Comparison of ENCODE assay signal across 1 cellular context in the genomic region with DNA sequence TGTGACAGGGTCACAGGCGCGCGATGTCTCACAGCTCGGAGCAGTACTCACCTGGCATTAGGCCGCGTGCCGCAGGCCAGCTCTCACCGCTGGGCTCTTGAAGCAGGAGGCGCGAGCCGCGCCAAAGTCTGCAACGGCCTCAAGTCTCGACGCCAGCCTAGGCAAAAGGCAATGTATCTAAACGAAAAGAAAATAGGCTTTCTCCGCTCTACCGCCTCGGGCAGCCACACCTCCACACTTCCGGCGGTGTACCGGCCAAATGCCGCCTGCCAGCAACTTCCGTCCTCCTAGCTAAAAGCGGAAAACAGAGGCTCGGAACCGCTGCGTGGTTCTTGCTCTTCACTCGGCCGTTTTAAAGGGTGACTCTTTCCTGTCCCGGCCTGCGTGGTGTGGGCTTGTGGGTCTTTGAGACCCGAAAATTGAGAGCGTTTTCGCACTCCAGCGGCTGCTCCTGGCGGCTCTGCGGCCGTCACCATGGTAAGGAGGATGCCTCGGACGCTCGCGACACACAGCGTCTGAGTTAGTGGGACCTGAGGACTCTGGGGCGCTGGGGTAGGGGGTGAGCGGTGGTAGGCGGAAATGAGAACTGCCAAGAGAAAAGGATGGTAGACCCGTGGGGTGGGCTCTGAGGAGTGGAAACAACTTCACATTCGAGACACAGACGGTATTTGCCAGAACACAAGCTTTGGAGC.
TF ChIP-seq lines count a peak whose summit lies in the region.

A gene with protein sequence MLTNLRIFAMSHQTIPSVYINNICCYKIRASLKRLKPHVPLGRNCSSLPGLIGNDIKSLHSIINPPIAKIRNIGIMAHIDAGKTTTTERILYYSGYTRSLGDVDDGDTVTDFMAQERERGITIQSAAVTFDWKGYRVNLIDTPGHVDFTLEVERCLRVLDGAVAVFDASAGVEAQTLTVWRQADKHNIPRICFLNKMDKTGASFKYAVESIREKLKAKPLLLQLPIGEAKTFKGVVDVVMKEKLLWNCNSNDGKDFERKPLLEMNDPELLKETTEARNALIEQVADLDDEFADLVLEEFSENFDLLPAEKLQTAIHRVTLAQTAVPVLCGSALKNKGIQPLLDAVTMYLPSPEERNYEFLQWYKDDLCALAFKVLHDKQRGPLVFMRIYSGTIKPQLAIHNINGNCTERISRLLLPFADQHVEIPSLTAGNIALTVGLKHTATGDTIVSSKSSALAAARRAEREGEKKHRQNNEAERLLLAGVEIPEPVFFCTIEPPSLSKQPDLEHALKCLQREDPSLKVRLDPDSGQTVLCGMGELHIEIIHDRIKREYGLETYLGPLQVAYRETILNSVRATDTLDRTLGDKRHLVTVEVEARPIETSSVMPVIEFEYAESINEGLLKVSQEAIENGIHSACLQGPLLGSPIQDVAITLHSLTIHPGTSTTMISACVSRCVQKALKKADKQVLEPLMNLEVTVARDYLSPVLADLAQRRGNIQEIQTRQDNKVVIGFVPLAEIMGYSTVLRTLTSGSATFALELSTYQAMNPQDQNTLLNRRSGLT (minus strand): TSS at position 231 of the 692 bp plus-strand sequence. CDS start 3,375 bp downstream, outside the sequence.
NSA2 (plus strand) TSS at position 363 of the 692 bp plus-strand sequence; CDS start at position 475, 112 bp downstream.

TF ChIP-seq in HepG2, 621 proteins besides CTCF, POLR2A, EP300 and RAD21 (continued from another document and continues in another):
- TF ChIP-seq ZNF749 (CRISPR knock-in tag; IDR thresholded peaks at IDR 0.05; ENCODE audit: borderline replicate concordance) = peak; percentile 77; the same call in 1 of the 2 replicates
- TF ChIP-seq RORA (CRISPR knock-in tag; IDR thresholded peaks at IDR 0.05) = no peak
- TF ChIP-seq ZGPAT (CRISPR knock-in tag; IDR thresholded peaks at IDR 0.05) = peak; percentile 90
- TF ChIP-seq MXI1 (IDR thresholded peaks at IDR 0.05; ENCODE audit: borderline replicate concordance, low read depth, low read length) = peak; percentile 83; the same call in 2 of the 3 replicates
- no peak for TF ChIP-seq MAFK (conservative IDR thresholded peaks at IDR 0.05 in 1 of 2, IDR thresholded peaks at IDR 0.05 in 1 of 2; ENCODE audit: low read length in 2 of 2)
- TF ChIP-seq CAMTA2 (CRISPR knock-in tag; IDR thresholded peaks at IDR 0.05; ENCODE audit: borderline replicate concordance) = peak; percentile 88
- peak; percentile 98 for TF ChIP-seq HDAC1 (CRISPR knock-in tag; IDR thresholded peaks at IDR 0.05)
- TF ChIP-seq ZEB1 (IDR thresholded peaks at IDR 0.05; ENCODE audit: insufficient replicate concordance, low read depth) = peak; percentile 67
- TF ChIP-seq, protein P1, sequence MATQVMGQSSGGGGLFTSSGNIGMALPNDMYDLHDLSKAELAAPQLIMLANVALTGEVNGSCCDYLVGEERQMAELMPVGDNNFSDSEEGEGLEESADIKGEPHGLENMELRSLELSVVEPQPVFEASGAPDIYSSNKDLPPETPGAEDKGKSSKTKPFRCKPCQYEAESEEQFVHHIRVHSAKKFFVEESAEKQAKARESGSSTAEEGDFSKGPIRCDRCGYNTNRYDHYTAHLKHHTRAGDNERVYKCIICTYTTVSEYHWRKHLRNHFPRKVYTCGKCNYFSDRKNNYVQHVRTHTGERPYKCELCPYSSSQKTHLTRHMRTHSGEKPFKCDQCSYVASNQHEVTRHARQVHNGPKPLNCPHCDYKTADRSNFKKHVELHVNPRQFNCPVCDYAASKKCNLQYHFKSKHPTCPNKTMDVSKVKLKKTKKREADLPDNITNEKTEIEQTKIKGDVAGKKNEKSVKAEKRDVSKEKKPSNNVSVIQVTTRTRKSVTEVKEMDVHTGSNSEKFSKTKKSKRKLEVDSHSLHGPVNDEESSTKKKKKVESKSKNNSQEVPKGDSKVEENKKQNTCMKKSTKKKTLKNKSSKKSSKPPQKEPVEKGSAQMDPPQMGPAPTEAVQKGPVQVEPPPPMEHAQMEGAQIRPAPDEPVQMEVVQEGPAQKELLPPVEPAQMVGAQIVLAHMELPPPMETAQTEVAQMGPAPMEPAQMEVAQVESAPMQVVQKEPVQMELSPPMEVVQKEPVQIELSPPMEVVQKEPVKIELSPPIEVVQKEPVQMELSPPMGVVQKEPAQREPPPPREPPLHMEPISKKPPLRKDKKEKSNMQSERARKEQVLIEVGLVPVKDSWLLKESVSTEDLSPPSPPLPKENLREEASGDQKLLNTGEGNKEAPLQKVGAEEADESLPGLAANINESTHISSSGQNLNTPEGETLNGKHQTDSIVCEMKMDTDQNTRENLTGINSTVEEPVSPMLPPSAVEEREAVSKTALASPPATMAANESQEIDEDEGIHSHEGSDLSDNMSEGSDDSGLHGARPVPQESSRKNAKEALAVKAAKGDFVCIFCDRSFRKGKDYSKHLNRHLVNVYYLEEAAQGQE (IDR thresholded peaks at IDR 0.05; ENCODE audit: borderline replicate concordance in 1 of 2, low read depth in 1 of 2, low read length in 2 of 2) = peak in 1 of 2 experiments; percentile 48; a peak in 1 of 4 replicates
- peak; percentile 43; the same call in 1 of the 2 replicates for TF ChIP-seq TCF7 (IDR thresholded peaks at IDR 0.05; ENCODE audit: low read depth)
- TF ChIP-seq NFATC3 (CRISPR knock-in tag; IDR thresholded peaks at IDR 0.05) = 0 out of 2 replicates have a peak, but pooled peaks have one; percentile 84
- peak; percentile 47; the same call in 1 of the 2 replicates for TF ChIP-seq NR2F2 (IDR thresholded peaks at IDR 0.05; ENCODE audit: borderline replicate concordance, low read depth)
- no peak for TF ChIP-seq RFX1 (IDR thresholded peaks at IDR 0.05)
- TF ChIP-seq HOXD1 (CRISPR knock-in tag; IDR thresholded peaks at IDR 0.05) = peak; percentile 85; the same call in 1 of the 2 replicates
- peak in 1 of 2 experiments; percentile 52; a peak in 1 of 4 replicates for TF ChIP-seq ATF4 (CRISPR knock-in tag; IDR thresholded peaks at IDR 0.05)
- TF ChIP-seq, protein P2, sequence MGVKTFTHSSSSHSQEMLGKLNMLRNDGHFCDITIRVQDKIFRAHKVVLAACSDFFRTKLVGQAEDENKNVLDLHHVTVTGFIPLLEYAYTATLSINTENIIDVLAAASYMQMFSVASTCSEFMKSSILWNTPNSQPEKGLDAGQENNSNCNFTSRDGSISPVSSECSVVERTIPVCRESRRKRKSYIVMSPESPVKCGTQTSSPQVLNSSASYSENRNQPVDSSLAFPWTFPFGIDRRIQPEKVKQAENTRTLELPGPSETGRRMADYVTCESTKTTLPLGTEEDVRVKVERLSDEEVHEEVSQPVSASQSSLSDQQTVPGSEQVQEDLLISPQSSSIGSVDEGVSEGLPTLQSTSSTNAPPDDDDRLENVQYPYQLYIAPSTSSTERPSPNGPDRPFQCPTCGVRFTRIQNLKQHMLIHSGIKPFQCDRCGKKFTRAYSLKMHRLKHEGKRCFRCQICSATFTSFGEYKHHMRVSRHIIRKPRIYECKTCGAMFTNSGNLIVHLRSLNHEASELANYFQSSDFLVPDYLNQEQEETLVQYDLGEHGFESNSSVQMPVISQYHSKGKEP (CRISPR knock-in tag; IDR thresholded peaks at IDR 0.05) = peak; percentile 62
- TF ChIP-seq TARDBP (CRISPR knock-in tag; IDR thresholded peaks at IDR 0.05) = peak; percentile 97
- TF ChIP-seq, protein P3, sequence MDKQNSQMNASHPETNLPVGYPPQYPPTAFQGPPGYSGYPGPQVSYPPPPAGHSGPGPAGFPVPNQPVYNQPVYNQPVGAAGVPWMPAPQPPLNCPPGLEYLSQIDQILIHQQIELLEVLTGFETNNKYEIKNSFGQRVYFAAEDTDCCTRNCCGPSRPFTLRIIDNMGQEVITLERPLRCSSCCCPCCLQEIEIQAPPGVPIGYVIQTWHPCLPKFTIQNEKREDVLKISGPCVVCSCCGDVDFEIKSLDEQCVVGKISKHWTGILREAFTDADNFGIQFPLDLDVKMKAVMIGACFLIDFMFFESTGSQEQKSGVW (CRISPR knock-in tag; IDR thresholded peaks at IDR 0.05; ENCODE audit: borderline replicate concordance) = no peak
- 0 out of 2 replicates have a peak, but pooled peaks have one; percentile 17 for TF ChIP-seq ZNF572 (CRISPR knock-in tag; IDR thresholded peaks at IDR 0.05)
- TF ChIP-seq, protein P4, sequence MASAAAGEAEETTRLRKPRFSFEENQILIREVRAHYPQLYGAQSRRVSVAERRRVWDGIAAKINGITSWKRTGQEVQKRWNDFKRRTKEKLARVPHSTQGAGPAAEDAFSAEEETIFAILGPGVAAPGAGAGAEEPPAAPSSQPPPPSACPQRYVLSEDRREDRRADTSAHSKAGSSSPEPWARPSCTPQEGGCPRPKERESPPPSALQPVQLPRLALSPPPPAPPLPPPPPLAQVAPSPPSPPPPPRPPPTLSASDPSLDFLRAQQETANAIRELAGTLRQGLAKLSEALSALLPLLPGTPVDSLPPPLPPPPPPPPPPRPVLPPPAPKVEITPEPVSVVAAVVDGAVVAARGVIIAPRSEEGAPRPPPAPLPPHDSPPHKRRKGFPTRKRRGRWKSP (CRISPR knock-in tag; IDR thresholded peaks at IDR 0.05) = peak; percentile 77; the same call in 1 of the 2 replicates
- TF ChIP-seq ZNF501 (CRISPR knock-in tag; IDR thresholded peaks at IDR 0.05) = peak; percentile 95
- 0 out of 2 replicates have a peak, but pooled peaks have one; percentile 41 for TF ChIP-seq SNAPC5 (CRISPR knock-in tag; IDR thresholded peaks at IDR 0.05; ENCODE audit: borderline replicate concordance)
- TF ChIP-seq KLF11 (CRISPR knock-in tag; IDR thresholded peaks at IDR 0.05) = 0 out of 2 replicates have a peak, but pooled peaks have one; percentile 58
- TF ChIP-seq, protein P5, sequence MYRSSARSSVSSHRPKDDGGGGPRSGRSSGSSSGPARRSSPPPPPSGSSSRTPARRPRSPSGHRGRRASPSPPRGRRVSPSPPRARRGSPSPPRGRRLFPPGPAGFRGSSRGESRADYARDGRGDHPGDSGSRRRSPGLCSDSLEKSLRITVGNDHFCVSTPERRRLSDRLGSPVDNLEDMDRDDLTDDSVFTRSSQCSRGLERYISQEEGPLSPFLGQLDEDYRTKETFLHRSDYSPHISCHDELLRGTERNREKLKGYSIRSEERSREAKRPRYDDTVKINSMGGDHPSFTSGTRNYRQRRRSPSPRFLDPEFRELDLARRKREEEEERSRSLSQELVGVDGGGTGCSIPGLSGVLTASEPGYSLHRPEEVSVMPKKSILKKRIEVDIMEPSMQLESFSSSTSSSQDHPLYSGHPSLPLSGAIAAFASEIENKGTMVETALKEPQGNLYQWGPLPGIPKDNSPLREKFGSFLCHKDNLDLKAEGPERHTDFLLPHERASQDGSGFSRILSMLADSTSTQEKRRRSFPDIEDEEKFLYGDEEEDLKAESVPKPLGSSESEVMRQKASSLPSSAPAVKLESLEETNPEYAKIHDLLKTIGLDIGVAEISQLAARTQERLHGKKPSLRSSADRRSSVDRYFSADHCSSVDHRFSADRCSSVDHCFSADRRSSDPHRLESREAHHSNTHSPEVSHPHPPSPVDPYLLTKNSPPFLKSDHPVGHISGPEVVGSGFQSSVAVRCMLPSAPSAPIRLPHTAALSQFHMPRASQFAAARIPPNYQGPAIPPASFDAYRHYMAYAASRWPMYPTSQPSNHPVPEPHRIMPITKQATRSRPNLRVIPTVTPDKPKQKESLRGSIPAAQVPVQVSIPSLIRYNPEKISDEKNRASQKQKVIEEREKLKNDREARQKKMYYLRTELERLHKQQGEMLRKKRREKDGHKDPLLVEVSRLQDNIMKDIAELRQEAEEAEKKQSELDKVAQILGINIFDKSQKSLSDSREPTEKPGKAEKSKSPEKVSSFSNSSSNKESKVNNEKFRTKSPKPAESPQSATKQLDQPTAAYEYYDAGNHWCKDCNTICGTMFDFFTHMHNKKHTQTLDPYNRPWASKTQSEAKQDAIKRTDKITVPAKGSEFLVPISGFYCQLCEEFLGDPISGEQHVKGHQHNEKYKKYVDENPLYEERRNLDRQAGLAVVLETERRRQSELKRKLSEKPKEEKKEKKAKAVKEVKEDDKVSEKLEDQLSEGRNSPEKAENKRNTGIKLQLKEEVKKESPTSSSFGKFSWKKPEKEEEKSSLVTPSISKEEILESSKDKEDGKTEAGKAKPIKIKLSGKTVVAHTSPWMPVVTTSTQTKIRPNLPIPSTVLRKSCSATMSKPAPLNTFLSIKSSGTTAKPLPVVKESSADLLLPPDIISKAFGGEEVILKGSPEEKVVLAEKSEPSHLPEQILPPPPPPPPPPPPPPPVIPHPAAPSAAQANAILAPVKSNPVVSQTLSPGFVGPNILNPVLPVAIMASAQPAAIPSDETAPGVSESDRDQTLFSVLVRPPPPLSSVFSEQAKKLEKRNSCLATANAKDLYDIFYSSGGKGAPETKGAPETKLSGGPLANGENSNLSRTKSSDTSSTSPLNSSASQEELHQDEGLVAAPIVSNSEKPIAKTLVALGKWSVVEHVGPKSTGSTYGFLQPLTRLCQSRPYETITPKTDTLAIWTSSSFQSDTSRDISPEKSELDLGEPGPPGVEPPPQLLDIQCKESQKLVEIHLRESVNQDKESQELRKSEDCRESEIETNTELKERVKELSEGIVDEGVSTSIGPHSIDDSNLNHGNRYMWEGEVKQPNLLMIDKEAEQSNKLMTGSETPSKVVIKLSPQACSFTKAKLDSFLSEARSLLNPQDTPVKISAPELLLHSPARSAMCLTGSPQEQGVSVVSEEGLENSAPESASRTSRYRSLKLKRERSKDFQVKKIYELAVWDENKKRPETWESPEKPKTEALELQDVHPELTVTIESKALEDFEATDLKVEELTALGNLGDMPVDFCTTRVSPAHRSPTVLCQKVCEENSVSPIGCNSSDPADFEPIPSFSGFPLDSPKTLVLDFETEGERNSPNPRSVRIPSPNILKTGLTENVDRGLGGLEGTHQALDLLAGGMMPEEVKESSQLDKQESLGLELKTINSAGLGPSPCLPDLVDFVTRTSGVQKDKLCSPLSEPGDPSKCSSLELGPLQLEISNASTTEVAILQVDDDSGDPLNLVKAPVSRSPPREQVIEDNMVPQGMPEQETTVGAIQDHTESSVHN (CRISPR knock-in tag; IDR thresholded peaks at IDR 0.05) = 0 out of 2 replicates have a peak, but pooled peaks have one; percentile 72
